In the genomic region with DNA sequence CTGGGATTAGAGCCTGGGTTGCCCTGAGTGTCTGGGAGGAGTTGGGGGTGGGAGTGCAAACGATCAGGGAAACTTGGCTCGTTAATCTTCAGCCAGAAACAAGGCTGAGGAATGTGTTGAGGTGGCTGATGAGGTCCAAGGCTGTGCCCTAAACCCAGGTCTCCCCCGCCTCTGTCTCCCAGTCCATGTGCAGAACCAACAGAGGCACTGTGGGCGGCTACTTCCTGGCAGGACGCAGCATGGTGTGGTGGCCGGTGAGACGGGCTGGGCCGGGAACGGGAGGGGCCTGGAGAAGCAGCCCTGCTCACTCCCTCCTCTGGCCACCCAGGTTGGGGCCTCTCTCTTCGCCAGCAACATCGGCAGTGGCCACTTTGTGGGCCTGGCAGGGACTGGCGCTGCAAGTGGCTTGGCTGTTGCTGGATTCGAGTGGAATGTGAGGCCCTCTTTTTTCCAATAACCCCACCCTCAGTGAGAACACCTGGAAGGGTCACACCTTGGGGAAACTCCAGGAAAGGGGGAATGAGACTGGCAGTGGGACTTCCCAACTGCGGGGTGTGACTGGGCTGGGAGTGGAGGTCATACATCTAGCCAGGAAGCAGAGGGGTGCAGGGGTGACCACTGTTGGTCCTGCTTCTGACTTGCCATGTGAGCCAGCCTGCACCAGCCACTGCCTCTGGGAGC, we compare ENCODE assay signal across 1 cellular context.
A peak's percentile ranks its signal among the peaks of the same experiment; 100 is the strongest.
TF ChIP-seq lines count a peak whose summit lies in the region.

No MANE protein-coding gene starts in this region.

TF ChIP-seq in HepG2, 621 proteins besides CTCF, POLR2A, EP300 and RAD21 (continued from another document and continues in another):
- TF ChIP-seq ZSCAN12 (CRISPR knock-in tag; IDR thresholded peaks at IDR 0.05) (no peak), ZBTB8A (CRISPR knock-in tag; IDR thresholded peaks at IDR 0.05; ENCODE audit: borderline replicate concordance, low read depth) (no peak), ZNF501 (CRISPR knock-in tag; IDR thresholded peaks at IDR 0.05) (no peak; the same call in 1 of the 2 replicates), ZSCAN22 (CRISPR knock-in tag; IDR thresholded peaks at IDR 0.05) (no peak), TP53 (CRISPR knock-in tag; conservative IDR thresholded peaks at IDR 0.05) (0 out of 2 replicates have a peak, but pooled peaks have one; percentile 47), RFXANK (CRISPR knock-in tag; IDR thresholded peaks at IDR 0.05) (no peak), ZNF263 (CRISPR knock-in tag; IDR thresholded peaks at IDR 0.05) (peak; percentile 65; the same call in 1 of the 2 replicates), ZC3H4 (CRISPR knock-in tag; IDR thresholded peaks at IDR 0.05; ENCODE audit: borderline replicate concordance) (no peak), ARID3A (IDR thresholded peaks at IDR 0.05; ENCODE audit: low read depth, low read length) (no peak), ZNF616 (CRISPR knock-in tag; IDR thresholded peaks at IDR 0.05; ENCODE audit: low read depth) (0 out of 2 replicates have a peak, but pooled peaks have one; percentile 58), SP4 (CRISPR knock-in tag; IDR thresholded peaks at IDR 0.05) (peak; percentile 83), FLYWCH1 (CRISPR knock-in tag; IDR thresholded peaks at IDR 0.05) (no peak), MEIS2 (CRISPR knock-in tag; IDR thresholded peaks at IDR 0.05) (peak; percentile 74), NKX3-1 (CRISPR knock-in tag; IDR thresholded peaks at IDR 0.05) (no peak; the same call in 1 of the 2 replicates), ZNF513 (CRISPR knock-in tag; conservative IDR thresholded peaks at IDR 0.05) (no peak), ZNF512B (CRISPR knock-in tag; IDR thresholded peaks at IDR 0.05; ENCODE audit: borderline replicate concordance) (no peak), MBD4 (IDR thresholded peaks at IDR 0.05; ENCODE audit: borderline replicate concordance, low read length) (no peak), ZNF354B (CRISPR knock-in tag; IDR thresholded peaks at IDR 0.05) (no peak), ARID2 (CRISPR knock-in tag; IDR thresholded peaks at IDR 0.05; ENCODE audit: borderline replicate concordance) (no peak), HNRNPL (IDR thresholded peaks at IDR 0.05; ENCODE audit: low read depth, low read length) (0 out of 2 replicates have a peak, but pooled peaks have one; percentile 26), PPARG (CRISPR knock-in tag; conservative IDR thresholded peaks at IDR 0.05) (0 out of 2 replicates have a peak, but pooled peaks have one; percentile 12), ZFP37 (CRISPR knock-in tag; IDR thresholded peaks at IDR 0.05; ENCODE audit: borderline replicate concordance) (peak; percentile 72; the same call in 1 of the 2 replicates), KLF11 (CRISPR knock-in tag; IDR thresholded peaks at IDR 0.05) (no peak; the same call in 1 of the 2 replicates), ZBTB26 (CRISPR knock-in tag; IDR thresholded peaks at IDR 0.05; ENCODE audit: borderline replicate concordance) (no peak; the same call in 1 of the 2 replicates), SRY (CRISPR knock-in tag; IDR thresholded peaks at IDR 0.05) (0 out of 2 replicates have a peak, but pooled peaks have one; percentile 64), SP140L (CRISPR knock-in tag; IDR thresholded peaks at IDR 0.05; ENCODE audit: borderline replicate concordance) (no peak), ZBTB42 (CRISPR knock-in tag; IDR thresholded peaks at IDR 0.05) (no peak), ZNF12 (CRISPR knock-in tag; IDR thresholded peaks at IDR 0.05) (no peak), ZNF564 (CRISPR knock-in tag; IDR thresholded peaks at IDR 0.05) (no peak), HDAC2 (CRISPR knock-in tag; IDR thresholded peaks at IDR 0.05) (peak; percentile 75), HOXA9 (CRISPR knock-in tag; IDR thresholded peaks at IDR 0.05; ENCODE audit: borderline replicate concordance) (0 out of 2 replicates have a peak, but pooled peaks have one; percentile 11), IRX3 (CRISPR knock-in tag; IDR thresholded peaks at IDR 0.05; ENCODE audit: borderline replicate concordance, low read depth) (no peak), HDAC1 (CRISPR knock-in tag; IDR thresholded peaks at IDR 0.05) (peak; percentile 73), ZNF768 (CRISPR knock-in tag; IDR thresholded peaks at IDR 0.05) (peak; percentile 61; the same call in 1 of the 2 replicates), ZNF468 (CRISPR knock-in tag; IDR thresholded peaks at IDR 0.05) (peak; percentile 49; the same call in 1 of the 2 replicates), TSC22D2 (CRISPR knock-in tag; IDR thresholded peaks at IDR 0.05; ENCODE audit: borderline replicate concordance) (no peak; the same call in 1 of the 2 replicates)
- TF ChIP-seq, protein P1, sequence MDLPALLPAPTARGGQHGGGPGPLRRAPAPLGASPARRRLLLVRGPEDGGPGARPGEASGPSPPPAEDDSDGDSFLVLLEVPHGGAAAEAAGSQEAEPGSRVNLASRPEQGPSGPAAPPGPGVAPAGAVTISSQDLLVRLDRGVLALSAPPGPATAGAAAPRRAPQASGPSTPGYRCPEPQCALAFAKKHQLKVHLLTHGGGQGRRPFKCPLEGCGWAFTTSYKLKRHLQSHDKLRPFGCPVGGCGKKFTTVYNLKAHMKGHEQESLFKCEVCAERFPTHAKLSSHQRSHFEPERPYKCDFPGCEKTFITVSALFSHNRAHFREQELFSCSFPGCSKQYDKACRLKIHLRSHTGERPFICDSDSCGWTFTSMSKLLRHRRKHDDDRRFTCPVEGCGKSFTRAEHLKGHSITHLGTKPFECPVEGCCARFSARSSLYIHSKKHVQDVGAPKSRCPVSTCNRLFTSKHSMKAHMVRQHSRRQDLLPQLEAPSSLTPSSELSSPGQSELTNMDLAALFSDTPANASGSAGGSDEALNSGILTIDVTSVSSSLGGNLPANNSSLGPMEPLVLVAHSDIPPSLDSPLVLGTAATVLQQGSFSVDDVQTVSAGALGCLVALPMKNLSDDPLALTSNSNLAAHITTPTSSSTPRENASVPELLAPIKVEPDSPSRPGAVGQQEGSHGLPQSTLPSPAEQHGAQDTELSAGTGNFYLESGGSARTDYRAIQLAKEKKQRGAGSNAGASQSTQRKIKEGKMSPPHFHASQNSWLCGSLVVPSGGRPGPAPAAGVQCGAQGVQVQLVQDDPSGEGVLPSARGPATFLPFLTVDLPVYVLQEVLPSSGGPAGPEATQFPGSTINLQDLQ (CRISPR knock-in tag; IDR thresholded peaks at IDR 0.05): no peak
- TF ChIP-seq, protein P2, sequence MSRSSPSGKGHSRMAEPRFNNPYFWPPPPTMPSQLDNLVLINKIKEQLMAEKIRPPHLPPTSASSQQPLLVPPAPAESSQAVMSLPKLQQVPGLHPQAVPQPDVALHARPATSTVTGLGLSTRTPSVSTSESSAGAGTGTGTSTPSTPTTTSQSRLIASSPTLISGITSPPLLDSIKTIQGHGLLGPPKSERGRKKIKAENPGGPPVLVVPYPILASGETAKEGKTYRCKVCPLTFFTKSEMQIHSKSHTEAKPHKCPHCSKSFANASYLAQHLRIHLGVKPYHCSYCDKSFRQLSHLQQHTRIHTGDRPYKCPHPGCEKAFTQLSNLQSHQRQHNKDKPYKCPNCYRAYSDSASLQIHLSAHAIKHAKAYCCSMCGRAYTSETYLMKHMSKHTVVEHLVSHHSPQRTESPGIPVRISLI (CRISPR knock-in tag; IDR thresholded peaks at IDR 0.05; ENCODE audit: borderline replicate concordance): no peak
- TF ChIP-seq, protein P3, sequence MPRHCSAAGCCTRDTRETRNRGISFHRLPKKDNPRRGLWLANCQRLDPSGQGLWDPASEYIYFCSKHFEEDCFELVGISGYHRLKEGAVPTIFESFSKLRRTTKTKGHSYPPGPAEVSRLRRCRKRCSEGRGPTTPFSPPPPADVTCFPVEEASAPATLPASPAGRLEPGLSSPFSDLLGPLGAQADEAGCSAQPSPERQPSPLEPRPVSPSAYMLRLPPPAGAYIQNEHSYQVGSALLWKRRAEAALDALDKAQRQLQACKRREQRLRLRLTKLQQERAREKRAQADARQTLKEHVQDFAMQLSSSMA (CRISPR knock-in tag; IDR thresholded peaks at IDR 0.05): no peak
- TF ChIP-seq, protein P4, sequence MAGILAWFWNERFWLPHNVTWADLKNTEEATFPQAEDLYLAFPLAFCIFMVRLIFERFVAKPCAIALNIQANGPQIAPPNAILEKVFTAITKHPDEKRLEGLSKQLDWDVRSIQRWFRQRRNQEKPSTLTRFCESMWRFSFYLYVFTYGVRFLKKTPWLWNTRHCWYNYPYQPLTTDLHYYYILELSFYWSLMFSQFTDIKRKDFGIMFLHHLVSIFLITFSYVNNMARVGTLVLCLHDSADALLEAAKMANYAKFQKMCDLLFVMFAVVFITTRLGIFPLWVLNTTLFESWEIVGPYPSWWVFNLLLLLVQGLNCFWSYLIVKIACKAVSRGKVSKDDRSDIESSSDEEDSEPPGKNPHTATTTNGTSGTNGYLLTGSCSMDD (CRISPR knock-in tag; IDR thresholded peaks at IDR 0.05): no peak
- TF ChIP-seq, protein P5, sequence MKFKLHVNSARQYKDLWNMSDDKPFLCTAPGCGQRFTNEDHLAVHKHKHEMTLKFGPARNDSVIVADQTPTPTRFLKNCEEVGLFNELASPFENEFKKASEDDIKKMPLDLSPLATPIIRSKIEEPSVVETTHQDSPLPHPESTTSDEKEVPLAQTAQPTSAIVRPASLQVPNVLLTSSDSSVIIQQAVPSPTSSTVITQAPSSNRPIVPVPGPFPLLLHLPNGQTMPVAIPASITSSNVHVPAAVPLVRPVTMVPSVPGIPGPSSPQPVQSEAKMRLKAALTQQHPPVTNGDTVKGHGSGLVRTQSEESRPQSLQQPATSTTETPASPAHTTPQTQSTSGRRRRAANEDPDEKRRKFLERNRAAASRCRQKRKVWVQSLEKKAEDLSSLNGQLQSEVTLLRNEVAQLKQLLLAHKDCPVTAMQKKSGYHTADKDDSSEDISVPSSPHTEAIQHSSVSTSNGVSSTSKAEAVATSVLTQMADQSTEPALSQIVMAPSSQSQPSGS (CRISPR knock-in tag; IDR thresholded peaks at IDR 0.05): peak; percentile 44; the same call in 1 of the 2 replicates
- TF ChIP-seq, protein P6, sequence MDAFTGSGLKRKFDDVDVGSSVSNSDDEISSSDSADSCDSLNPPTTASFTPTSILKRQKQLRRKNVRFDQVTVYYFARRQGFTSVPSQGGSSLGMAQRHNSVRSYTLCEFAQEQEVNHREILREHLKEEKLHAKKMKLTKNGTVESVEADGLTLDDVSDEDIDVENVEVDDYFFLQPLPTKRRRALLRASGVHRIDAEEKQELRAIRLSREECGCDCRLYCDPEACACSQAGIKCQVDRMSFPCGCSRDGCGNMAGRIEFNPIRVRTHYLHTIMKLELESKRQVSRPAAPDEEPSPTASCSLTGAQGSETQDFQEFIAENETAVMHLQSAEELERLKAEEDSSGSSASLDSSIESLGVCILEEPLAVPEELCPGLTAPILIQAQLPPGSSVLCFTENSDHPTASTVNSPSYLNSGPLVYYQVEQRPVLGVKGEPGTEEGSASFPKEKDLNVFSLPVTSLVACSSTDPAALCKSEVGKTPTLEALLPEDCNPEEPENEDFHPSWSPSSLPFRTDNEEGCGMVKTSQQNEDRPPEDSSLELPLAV (CRISPR knock-in tag; conservative IDR thresholded peaks at IDR 0.05; ENCODE audit: low read depth): no peak
